ENCODE assay signal across 8 cellular contexts in genomic region chr10:102133373-102134195, GRCh38. TPM values are rescaled to one million over a fixed set of nuclear protein-coding genes. Genes with fewer than 3 reads are reported as not detected.
DNase-seq lines count a peak whose midpoint lies in the region; ATAC-seq and TF ChIP-seq lines count a peak whose summit lies in the region.

No MANE protein-coding gene starts in this region.

- peaks cover 4% of the 10 kb centered on the region for H3K36me3 Mint-ChIP-seq in nephron progenitor cell (ENCODE audit: low read depth)

- H2AFZ ChIP-seq in OCI-LY7 (ENCODE audit: low read length), result no peak overlapping the region

- no peaks in the 10 kb centered on the region for H3K27me3 ChIP-seq in foreskin keratinocyte
- no peaks in the 10 kb centered on the region for H3K27me3 ChIP-seq in subcutaneous abdominal adipose tissue (ENCODE audit: control insufficient read depth in 5 of 5, insufficient read depth in 4 of 5, low read length in 5 of 5)

- no peak for TF ChIP-seq CTCF in OCI-LY7 (conservative IDR thresholded peaks at IDR 0.05; ENCODE audit: low read length)
- no peak for TF ChIP-seq CTCF in foreskin keratinocyte (conservative IDR thresholded peaks at IDR 0.05)
- no peak for TF ChIP-seq CTCF in nephron progenitor cell (IDR thresholded peaks at IDR 0.05)

- H3K79me2 ChIP-seq in OCI-LY7 (ENCODE audit: insufficient read depth, low read depth, low read length), result peaks cover 57% of the 10 kb centered on the region

- peak; percentile 5 for ATAC-seq in HG02571 (IDR thresholded peaks at IDR 0.05; ENCODE audit: unreplicated experiment)
- ATAC-seq in foreskin keratinocyte, result peak; percentile 49
- ATAC-seq in HG02759 (IDR thresholded peaks at IDR 0.05; ENCODE audit: unreplicated experiment), result no peak

- DNase-seq in COLO668 (lab: John Stamatoyannopoulos, UW; ENCODE audit: unreplicated experiment) (peak; percentile 56), OCI-LY7 (ENCODE audit: low spot score) (peak; percentile 69), foreskin keratinocyte (peak in 1 of 2 donors; percentile 84), nephron progenitor cell (peak; percentile 67)
- DNase-seq in activated T-helper 9 cell treated with anti-CD3 and anti-CD28 coated beads, Interleukin-2, amount 50 U/mL, for 16 hours (ENCODE audit: low read depth), result peak; percentile 50

- H3K9me3 Mint-ChIP-seq in nephron progenitor cell, result no peaks in the 10 kb centered on the region

- CTCF ChIA-PET in OCI-LY7 (lab: Charles Lee; ENCODE audit: unreplicated experiment), result no interaction called here

- no peaks in the 10 kb centered on the region for H3K9me2 ChIP-seq in OCI-LY7 (ENCODE audit: insufficient read depth, low read length)

- intact Hi-C loops in OCI-LY7 (cut with micrococcal nuclease; ENCODE audit: unreplicated experiment), result loop anchor here (1.0 to 5.0 kb wide), 2 partner anchors 19 to 514 kb away; partner anchors contain the start of gene NOLC1

- H3K27ac ChIP-seq in OCI-LY7 (ENCODE audit: low read depth, low read length, poor library complexity, severe bottlenecking), result peak overlapping the region; percentile 65
- H3K27ac ChIP-seq in foreskin keratinocyte, result peak overlapping the region; percentile 84
- H3K27ac ChIP-seq in subcutaneous abdominal adipose tissue (ENCODE audit: low read depth, low read length), result peak overlapping the region; percentile 96

- no TSS peak for BruUV-seq in OCI-LY7 (replicated peaks; lab: Mats Ljungman, UMichigan)

- peaks cover 22% of the 10 kb centered on the region for H4K20me1 ChIP-seq in OCI-LY7 (ENCODE audit: insufficient read depth, low read length)

- peak overlapping the region; percentile 94 for H3K4me2 ChIP-seq in OCI-LY7 (ENCODE audit: low read length)

- H3K4me3 ChIP-seq in OCI-LY7 (ENCODE audit: low read depth, low read length, poor library complexity, severe bottlenecking) (peak overlapping the region; percentile 87), subcutaneous abdominal adipose tissue (ENCODE audit: low read depth in 1 of 5, low read length in 5 of 5) (peak overlapping the region; percentile 79 to 93 (median 89))

- peak overlapping the region; percentile 48 to 99 (median 98) for H3K9ac ChIP-seq in subcutaneous abdominal adipose tissue (ENCODE audit: low read length in 5 of 5)

- H3K36me3 ChIP-seq in OCI-LY7 (ENCODE audit: insufficient read depth, low read length), result peaks cover 51% of the 10 kb centered on the region
- peaks cover 3 to 11% (median 11%) of the 10 kb centered on the region in 5 donors for H3K36me3 ChIP-seq in subcutaneous abdominal adipose tissue (ENCODE audit: control insufficient read depth in 5 of 5, insufficient read depth in 5 of 5, low read length in 5 of 5)

- H3K4me3 Mint-ChIP-seq in nephron progenitor cell, result peak overlapping the region; percentile 93

- no peaks in the 10 kb centered on the region for H3K27me3 Mint-ChIP-seq in nephron progenitor cell (ENCODE audit: low read depth, poor library complexity)

- H3K4me1 Mint-ChIP-seq in nephron progenitor cell, result peaks cover 43% of the 10 kb centered on the region

- H3K4me1 ChIP-seq in OCI-LY7 (ENCODE audit: insufficient read depth, low read length, poor library complexity, severe bottlenecking), result peaks cover 44% of the 10 kb centered on the region
- peaks cover 35% of the 10 kb centered on the region for H3K4me1 ChIP-seq in foreskin keratinocyte
- peaks cover 7 to 23% (median 13%) of the 10 kb centered on the region in 5 donors for H3K4me1 ChIP-seq in subcutaneous abdominal adipose tissue (ENCODE audit: control insufficient read depth in 5 of 5, insufficient read depth in 5 of 5, low read length in 5 of 5)

- H3K27ac Mint-ChIP-seq in nephron progenitor cell, result peak overlapping the region; percentile 98

- H3K9me3 ChIP-seq in OCI-LY7 (ENCODE audit: low read length), result no peaks in the 10 kb centered on the region
- no peaks in the 10 kb centered on the region for H3K9me3 ChIP-seq in subcutaneous abdominal adipose tissue (ENCODE audit: control insufficient read depth in 5 of 5, low read length in 5 of 5)

- POLR2A ChIA-PET in OCI-LY7 (lab: Charles Lee), result no interaction called here

RNA-seq across cellular contexts. Expression of gene PPRC1, which starts 0.7 kb away (rescaled TPM):
- 29.8 and 47.1 TPM in 2 replicates for total RNA-seq in OCI-LY7 (2014; rRNA removed; shearing (Covaris generic))
- total RNA-seq in OCI-LY7 (2022), result 70.0 and 77.2 TPM in 2 replicates
- 46.3 and 47.2 TPM in 2 replicates for total RNA-seq in foreskin keratinocyte
- 38.0 and 43.7 TPM in 2 replicates for polyA plus RNA-seq in foreskin keratinocyte

RNA-seq across cellular contexts. Expression of gene LDB1, which starts 13.4 kb away (rescaled TPM):
- total RNA-seq in OCI-LY7 (2014; rRNA removed; shearing (Covaris generic)), result 50.8 and 58.6 TPM in 2 replicates
- total RNA-seq in OCI-LY7 (2022) (60.9 and 64.8 TPM in 2 replicates), foreskin keratinocyte (65.7 and 65.8 TPM in 2 replicates)
- polyA plus RNA-seq in foreskin keratinocyte, result 38.6 and 41.4 TPM in 2 replicates

RNA-seq across cellular contexts. Expression of gene NOLC1, which starts 18.6 kb away (rescaled TPM):
- total RNA-seq in OCI-LY7 (2014; rRNA removed; shearing (Covaris generic)), result 93.5 and 120 TPM in 2 replicates
- total RNA-seq in OCI-LY7 (2022), result 131 and 152 TPM in 2 replicates
- 111 and 128 TPM in 2 replicates for total RNA-seq in foreskin keratinocyte
- 65.6 and 82.0 TPM in 2 replicates for polyA plus RNA-seq in foreskin keratinocyte
